9 cellular contexts compared by ENCODE assay signal in the genomic region with DNA sequence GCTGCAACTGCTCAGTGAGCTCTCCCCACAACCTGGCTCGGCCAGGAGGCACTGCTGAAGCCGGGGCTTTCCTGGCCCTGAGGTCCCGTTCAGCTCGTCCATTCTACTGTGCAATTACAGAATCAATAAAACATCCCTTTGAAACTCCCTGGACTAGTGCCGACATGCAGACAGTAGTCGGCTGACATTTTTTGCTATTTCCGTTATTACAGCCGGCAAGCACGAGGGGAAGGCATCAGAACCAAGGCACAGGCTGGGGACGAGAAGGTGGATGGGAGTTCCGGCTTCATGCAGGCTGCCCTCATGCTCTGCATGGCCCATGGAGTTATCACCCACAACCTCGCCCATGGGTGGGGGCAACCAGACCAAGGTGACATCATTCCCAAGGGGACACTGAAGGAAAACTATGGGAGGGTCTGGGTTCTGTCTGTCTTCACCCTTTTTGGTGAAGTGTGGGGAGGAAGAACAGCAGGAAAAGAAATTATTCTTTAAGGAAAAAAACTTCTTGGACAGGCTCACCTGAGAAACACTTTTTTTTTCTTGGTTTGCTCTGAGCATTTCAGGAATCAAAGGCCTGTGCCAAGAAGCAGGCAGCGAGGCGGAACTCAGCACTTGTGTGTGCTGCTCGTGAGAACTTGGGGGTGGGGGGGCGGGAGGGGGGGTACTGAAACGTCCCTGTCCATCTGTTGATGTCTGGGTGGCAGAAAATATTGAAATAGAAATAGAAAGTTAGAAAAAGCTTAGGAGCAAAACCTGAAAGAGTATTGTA.
DNase-seq lines count a peak whose midpoint lies in the region; ATAC-seq, FAIRE-seq and TF ChIP-seq lines count a peak whose summit lies in the region.
"Had no signal": no experiment of that assay in that cellular context is flagged by ENCODE, and none has a peak within 500 bp of the region (broad histone marks: within the 10 kb centered on the region; RNA-seq: fewer than 3 reads in every experiment).

No MANE protein-coding gene starts in this region.

- WGBS in esophagus squamous epithelium, 2 donors = 14 to 22% methylated on average over 12 to 15 of the region's 17 CpGs

- H3K36me3 ChIP-seq in esophagus squamous epithelium (no peaks in the 10 kb centered on the region), parathyroid adenoma (ENCODE audit: control insufficient read depth, insufficient read depth, low read length) (no peaks in the 10 kb centered on the region)

- H3K4me2 ChIP-seq in parathyroid adenoma (ENCODE audit: low read length) = peak overlapping the region; percentile 20

- H3K4me3 ChIP-seq in esophagus squamous epithelium (peak overlapping the region in 1 of 4 donors; percentile 41), parathyroid adenoma (ENCODE audit: low read depth, low read length) (no peak overlapping the region)

- H2AFZ ChIP-seq in parathyroid adenoma = no peak overlapping the region

- H3K4me1 ChIP-seq in esophagus squamous epithelium (peaks cover 31 to 79% (median 36%) of the 10 kb centered on the region in 3 donors), parathyroid adenoma (peaks cover 10% of the 10 kb centered on the region)

- ATAC-seq in GM19452 (IDR thresholded peaks at IDR 0.05; ENCODE audit: unreplicated experiment) (no peak), GM19395 (IDR thresholded peaks at IDR 0.05; ENCODE audit: unreplicated experiment) (no peak)

- no peak for TF ChIP-seq CTCF in esophagus squamous epithelium (IDR thresholded peaks at IDR 0.05)
- TF ChIP-seq CTCF in parathyroid adenoma (IDR thresholded peaks at IDR 0.05) = no peak
- no peak for TF ChIP-seq CTCF in D721Med (IDR thresholded peaks at IDR 0.05; ENCODE audit: insufficient read depth, missing control alignments)

- intact Hi-C loops in esophagus squamous epithelium (cut with DNase I) = no loop called here

- H3K27me3 ChIP-seq in esophagus squamous epithelium (no peaks in the 10 kb centered on the region), parathyroid adenoma (ENCODE audit: control insufficient read depth, insufficient read depth, low read length) (no peaks in the 10 kb centered on the region)

- FAIRE-seq in D721Med (lab: Jason Lieb, UNC) = no peak

- in situ Hi-C loops in KBM-7 (cut with MboI; ENCODE audit: low pct_unique_long_range_greater_than_20kb, low sequenced_read_pairs) = no loop called here

- H3K9me3 ChIP-seq in esophagus squamous epithelium = no peaks in the 10 kb centered on the region
- no peaks in the 10 kb centered on the region for H3K9me3 ChIP-seq in parathyroid adenoma (ENCODE audit: control insufficient read depth, low read length)

- no peak overlapping the region for H3K9ac ChIP-seq in parathyroid adenoma

- peak; percentile 47 for DNase-seq in DMS153 treated with DMSO at 0.1 percent for 48 hours (lab: John Stamatoyannopoulos, UW; ENCODE audit: unreplicated experiment)
- DNase-seq in NCI-H1105 treated with DMSO at 0.1 percent for 48 hours (lab: John Stamatoyannopoulos, UW) = peak; percentile 56
- no peak for DNase-seq in esophagus squamous epithelium (lab: John Stamatoyannopoulos, UW)
- no peak for DNase-seq in D721Med (ENCODE audit: insufficient read length, low spot score)
- no peak for DNase-seq in KBM-7
- DNase-seq: SHP77 treated with DMSO at 0.1 percent for 48 hours had no signal

- TF ChIP-seq POLR2A in esophagus squamous epithelium (IDR thresholded peaks at IDR 0.05) = no peak

- peaks cover 6% of the 10 kb centered on the region for H3K79me2 ChIP-seq in parathyroid adenoma

- H3K27ac ChIP-seq in esophagus squamous epithelium (peak overlapping the region; percentile 65 to 79 (median 77)), parathyroid adenoma (no peak overlapping the region)

Comparison
In these comparisons a context has a peak if more than half of its experiments do, and no peak if none do; other contexts are left out.
1. DNase-seq: peak in DMS153 treated with DMSO at 0.1 percent for 48 hours (single experiment) and NCI-H1105 treated with DMSO at 0.1 percent for 48 hours (single experiment); none in esophagus squamous epithelium (single experiment), D721Med (single experiment) and KBM-7 (single experiment).